ENCODE assay signal across 12 cellular contexts in genomic region chr2:65164379-65165023, GRCh38. TPM values are rescaled to one million over a fixed set of nuclear protein-coding genes. Genes with fewer than 3 reads are reported as not detected.
DNase-seq lines count a peak whose midpoint lies in the region; ATAC-seq, FAIRE-seq and TF ChIP-seq lines count a peak whose summit lies in the region.
"Had no signal": no experiment of that assay in that cellular context is flagged by ENCODE, and none has a peak within 500 bp of the region (broad histone marks: within the 10 kb centered on the region; RNA-seq: fewer than 3 reads in every experiment).

No MANE protein-coding gene starts in this region.

- no peak for DNase-seq in HCT116 (ENCODE audit: low read depth, low spot score)
- DNase-seq in ascending aorta (ENCODE audit: low spot score in 2 of 2): no peak
- no peak for DNase-seq in left colon
- peak; percentile 72 for DNase-seq in superior temporal gyrus (ENCODE audit: extremely low spot score)
- no peak for DNase-seq in OCI-M1 (lab: John Stamatoyannopoulos, UW)
- no peak for DNase-seq in NCI-H510A treated with DMSO at 0.1 percent for 48 hours (lab: John Stamatoyannopoulos, UW)
- DNase-seq in RCC 7860 (ENCODE audit: low spot score): no peak
- DNase-seq: activated CD4-positive, alpha-beta T cell treated with anti-CD3 and anti-CD28 coated beads, Interleukin-2, amount 50 U/mL, for 4 hours; activated naive CD8-positive, alpha-beta T cell treated with anti-CD3 and anti-CD28 coated beads for 36 hours; DMS 273 treated with DMSO at 0.1 percent for 48 hours had no signal

- H3K4me1 ChIP-seq in HCT116 (ENCODE audit: control insufficient read depth in 1 of 2, insufficient read depth in 2 of 2, low read length in 2 of 2): peaks cover 4 to 22% of the 10 kb centered on the region in 2 experiments; a peak in 3 of 4 replicates
- peaks cover 0 to 14% of the 10 kb centered on the region in 2 donors for H3K4me1 ChIP-seq in ascending aorta
- H3K4me1 ChIP-seq: prostate gland had no signal

- TF ChIP-seq CTCF in HCT116 (IDR thresholded peaks at IDR 0.05 in 2 of 3, conservative IDR thresholded peaks at IDR 0.05 in 1 of 3; ENCODE audit: borderline replicate concordance in 1 of 3, insufficient read depth in 1 of 3, low read depth in 2 of 3, low read length in 2 of 3) (no peak), ascending aorta (IDR thresholded peaks at IDR 0.05) (no peak)

- CTCF ChIA-PET in HCT116 (lab: Charles Lee): no interaction called here

- H3K9me2 ChIP-seq in HCT116 (ENCODE audit: insufficient read depth): no peaks in the 10 kb centered on the region

- H4K20me1 ChIP-seq in HCT116 (ENCODE audit: insufficient read depth): no peaks in the 10 kb centered on the region

- FAIRE-seq in RCC 7860 (lab: Jason Lieb, UNC): no peak

- no peak for TF ChIP-seq RAD21 in HCT116 (IDR thresholded peaks at IDR 0.05; ENCODE audit: low read depth)

- H3K36me3 ChIP-seq in HCT116 (ENCODE audit: control insufficient read depth in 1 of 2, insufficient read depth in 2 of 2, low read length in 2 of 2): no peaks in the 10 kb centered on the region
- no peaks in the 10 kb centered on the region for H3K36me3 ChIP-seq in ascending aorta
- H3K36me3 ChIP-seq: prostate gland had no signal

- intact Hi-C loops in HCT116 (cut with micrococcal nuclease): loop anchor here (5.0 kb wide), 1 partner anchor 247 kb away; no protein-coding TSS in a partner anchor
- intact Hi-C loops in ascending aorta (cut with DNase I): loop anchor here (5.0 kb wide), 1 partner anchor 102 kb away; no protein-coding TSS in a partner anchor
- intact Hi-C loops in left colon (cut with DNase I, micrococcal nuclease): no loop called here

- no peak overlapping the region for H3K4me2 ChIP-seq in HCT116 (ENCODE audit: low read length)

- no peak for ATAC-seq in HCT116
- peak; percentile 48 for ATAC-seq in left colon
- ATAC-seq in HG02588 (IDR thresholded peaks at IDR 0.05; ENCODE audit: unreplicated experiment): no peak

- H2AFZ ChIP-seq in HCT116 (ENCODE audit: low read depth, low read length, poor library complexity, severe bottlenecking): peak overlapping the region; percentile 83

- H3K9ac ChIP-seq in HCT116 (ENCODE audit: low read length): no peak overlapping the region

- RAD21 ChIA-PET in HCT116 (lab: Charles Lee; ENCODE audit: low non-redundant PET in 1 of 2, low total read pairs in 2 of 2, uncharacterized antibody in 2 of 2, unreplicated experiment in 2 of 2): interaction anchor here in 1 of 2 experiments (0.6 kb wide), 1 partner anchor 66 kb away, joined by 3 read pairs; no protein-coding TSS in a partner anchor

- H3K4me3 ChIP-seq in HCT116 (replicated peaks in 1 of 2; ENCODE audit: low read depth in 1 of 2, low read length in 2 of 2) (no peak overlapping the region), ascending aorta (no peak overlapping the region)
- H3K4me3 ChIP-seq: prostate gland had no signal

- no TSS peak for BruUV-seq in HCT116 (replicated peaks; lab: Mats Ljungman, UMichigan)

- no peaks in the 10 kb centered on the region for H3K79me2 ChIP-seq in HCT116 (ENCODE audit: insufficient read depth, low read length)

- H3K27me3 ChIP-seq in HCT116 (ENCODE audit: insufficient read depth, low read length) (no peaks in the 10 kb centered on the region), ascending aorta (no peaks in the 10 kb centered on the region)

- TF ChIP-seq POLR2A in HCT116 (IDR thresholded peaks at IDR 0.05; ENCODE audit: borderline replicate concordance, extremely low read depth, insufficient read depth, insufficient read length): no peak

- H3K27ac ChIP-seq in HCT116 (ENCODE audit: low read depth, low read length): no peak overlapping the region
- H3K27ac ChIP-seq in ascending aorta: peak overlapping the region; percentile 64 to 81
- H3K27ac ChIP-seq: prostate gland had no signal

- no peaks in the 10 kb centered on the region for H3K9me3 ChIP-seq in HCT116 (ENCODE audit: control insufficient read depth in 1 of 2, insufficient read depth in 1 of 2, low read depth in 1 of 2, low read length in 2 of 2)
- no peaks in the 10 kb centered on the region for H3K9me3 ChIP-seq in ascending aorta
- H3K9me3 ChIP-seq: prostate gland had no signal

- POLR2A ChIA-PET in HCT116 (lab: Charles Lee): no interaction called here

TF ChIP-seq in HCT116, 20 proteins besides CTCF, POLR2A, EP300 and RAD21:
- no peak for TF ChIP-seq SP1 (IDR thresholded peaks at IDR 0.05; ENCODE audit: low read depth)

RNA-seq across cellular contexts. Expression of gene RAB1A, which starts 34.6 kb away (rescaled TPM):
- total RNA-seq in HCT116 (2021; ENCODE audit: unreplicated experiment): 131 TPM
- polyA plus RNA-seq in HCT116 (2012): 116 and 117 TPM in 2 replicates
- total RNA-seq in ascending aorta: 56.4 TPM
- total RNA-seq in left colon: 100 to 1,000 TPM; 172 to 179 TPM

Comparison
In these comparisons a context has a peak if more than half of its experiments do, and no peak if none do; other contexts are left out.
1. intact Hi-C loops: an anchor here in HCT116 (5.0 kb wide) and ascending aorta (5.0 kb wide); none called in left colon.